In genomic region chr11:69297225-69297925, GRCh38 we compare ENCODE assay signal across 9 cellular contexts. TPM values are rescaled to one million over a fixed set of nuclear protein-coding genes. Genes with fewer than 3 reads are reported as not detected.
DNase-seq lines count a peak whose midpoint lies in the region; ATAC-seq, FAIRE-seq and TF ChIP-seq lines count a peak whose summit lies in the region.
"Had no signal": no experiment of that assay in that cellular context is flagged by ENCODE, and none has a peak within 500 bp of the region (broad histone marks: within the 10 kb centered on the region; RNA-seq: fewer than 3 reads in every experiment).

No MANE protein-coding gene starts in this region.

- no peak; the same call in 1 of the 2 replicates for TF ChIP-seq RAD21 in Ishikawa (IDR thresholded peaks at IDR 0.05; ENCODE audit: low read depth)

- no peaks in the 10 kb centered on the region for H3K9me3 ChIP-seq in T-helper 17 cell (ENCODE audit: control insufficient read depth, low read length, poor library complexity, severe bottlenecking)
- H3K9me3 ChIP-seq in small intestine (ENCODE audit: control insufficient read depth, low read depth) = no peaks in the 10 kb centered on the region

- no peak for FAIRE-seq in small intestine (lab: Jason Lieb, UNC)
- FAIRE-seq: endometrium had no signal

- peak; percentile 48 for ATAC-seq in GM21576 (IDR thresholded peaks at IDR 0.05; ENCODE audit: unreplicated experiment)
- peak; percentile 68 for ATAC-seq in T-helper 17 cell

- H3K27ac Mint-ChIP-seq in T-helper 17 cell = peak overlapping the region; percentile 94

- TF ChIP-seq EP300 in Ishikawa (IDR thresholded peaks at IDR 0.05; ENCODE audit: borderline replicate concordance) = peak; percentile 98

- H3K27ac ChIP-seq in small intestine (ENCODE audit: low read depth in 1 of 2, low read length in 1 of 2) = peak overlapping the region; percentile 42 to 96

- H3K4me1 ChIP-seq in small intestine (ENCODE audit: control insufficient read depth in 2 of 2, insufficient read depth in 1 of 2, low read depth in 1 of 2, low read length in 1 of 2) = peaks cover 18 to 40% of the 10 kb centered on the region in 2 donors

- H3K36me3 Mint-ChIP-seq in T-helper 17 cell (ENCODE audit: low read depth) = no peaks in the 10 kb centered on the region

- no peak overlapping the region for H3K4me3 ChIP-seq in small intestine (ENCODE audit: low read depth in 1 of 2, low read length in 2 of 2)

- H3K4me1 Mint-ChIP-seq in T-helper 17 cell = peaks cover 44% of the 10 kb centered on the region

- no peaks in the 10 kb centered on the region for H3K36me3 ChIP-seq in small intestine (ENCODE audit: control insufficient read depth in 2 of 2, insufficient read depth in 2 of 2, low read length in 2 of 2)

- WGBS in small intestine, 3 donors = 5 to 11% (median 8%) methylated on average over 17 to 18 of the region's 18 CpGs

- H3K4me3 Mint-ChIP-seq in T-helper 17 cell = peak overlapping the region; percentile 89

- H3K27me3 Mint-ChIP-seq in T-helper 17 cell = no peaks in the 10 kb centered on the region

- peak; percentile 59 for DNase-seq in DMS 273 (lab: John Stamatoyannopoulos, UW; ENCODE audit: unreplicated experiment)
- peak; percentile 53 to 69 (median 68) for DNase-seq in T-helper 17 cell
- peak; percentile 90 for DNase-seq in amniotic stem cell (lab: John Stamatoyannopoulos, UW)
- peak in 44 of 51 donors; percentile 9 to 79 (median 38) for DNase-seq in hypothalamus (lab: John Stamatoyannopoulos, UW)
- peak; percentile 84 for DNase-seq in small intestine
- DNase-seq in NCI-H2081 (lab: John Stamatoyannopoulos, UW) = no peak

- no peaks in the 10 kb centered on the region for H3K27me3 ChIP-seq in small intestine (ENCODE audit: control insufficient read depth in 2 of 2, insufficient read depth in 2 of 2, low read length in 2 of 2)

TF ChIP-seq in Ishikawa, 13 proteins besides CTCF, POLR2A, EP300 and RAD21:
- no peak; the same call in none of the 2 replicates for TF ChIP-seq CREB1 (IDR thresholded peaks at IDR 0.05; ENCODE audit: low read depth)
- peak; percentile 97; the same call in 1 of the 2 replicates for TF ChIP-seq NFIC (IDR thresholded peaks at IDR 0.05)
- TF ChIP-seq REST (IDR thresholded peaks at IDR 0.05; ENCODE audit: low read depth) = no peak
- peak; percentile 60 for TF ChIP-seq MAX (IDR thresholded peaks at IDR 0.05)
- no peak for TF ChIP-seq EGR1 (IDR thresholded peaks at IDR 0.05)
- peak; percentile 99 for TF ChIP-seq TCF12 (IDR thresholded peaks at IDR 0.05; ENCODE audit: low read depth)
- TF ChIP-seq ZBTB7A (IDR thresholded peaks at IDR 0.05; ENCODE audit: low read depth) = peak; percentile 99
- peak; percentile 82 for TF ChIP-seq CEBPB (IDR thresholded peaks at IDR 0.05)
- peak; percentile 93 for TF ChIP-seq TEAD4 (IDR thresholded peaks at IDR 0.05)
- peak; percentile 13; the same call in 1 of the 2 replicates for TF ChIP-seq YY1 (IDR thresholded peaks at IDR 0.05; ENCODE audit: low read depth)
- peak; percentile 98 for TF ChIP-seq FOXM1 (IDR thresholded peaks at IDR 0.05; ENCODE audit: borderline replicate concordance, low read depth)

RNA-seq across cellular contexts. Expression of gene MYEOV, which starts 3.4 kb away (rescaled TPM):
- 1 to 10 TPM in 1 of 2 donors, under 1 TPM in 1; 0.60 to 8.9 TPM for total RNA-seq in T-helper 17 cell
- 1 to 10 TPM in 2 of 3 donors, under 1 TPM in 1; 0.67 to 3.6 (median 2.4) TPM for polyA plus RNA-seq in small intestine

Comparison
In these comparisons a context has a peak if more than half of its experiments do, and no peak if none do; other contexts are left out.
1. DNase-seq: peak in DMS 273 (single experiment), T-helper 17 cell (3 of 3), amniotic stem cell (single experiment), hypothalamus (44 of 51) and small intestine (single experiment); none in NCI-H2081 (0 of 2).